ENCODE assay signal across 27 cellular contexts in the genomic region with DNA sequence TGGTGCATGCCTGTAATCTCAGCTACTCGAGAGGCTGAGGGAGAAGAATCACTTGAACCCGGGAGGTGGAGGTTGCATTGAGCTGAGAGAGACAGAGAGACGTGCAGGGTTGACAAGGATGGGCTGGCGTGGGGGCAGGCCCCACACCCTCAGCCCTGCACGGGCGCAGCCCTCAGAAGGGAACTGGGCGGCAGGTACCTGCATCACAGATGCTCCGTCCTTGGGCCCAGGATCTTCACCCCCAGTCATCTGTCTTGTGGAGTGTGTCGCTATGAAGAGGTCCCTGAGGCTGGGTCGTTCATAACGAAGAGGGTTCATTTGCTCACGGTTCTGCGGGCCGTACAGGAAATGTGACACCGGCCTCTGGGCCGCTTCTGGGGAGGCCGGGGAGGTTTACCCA. TPM values are rescaled to one million over a fixed set of nuclear protein-coding genes. Genes with fewer than 3 reads are reported as not detected.
"Had no signal": no experiment of that assay in that cellular context is flagged by ENCODE, and none has a peak within 500 bp of the region (broad histone marks: within the 10 kb centered on the region; RNA-seq: fewer than 3 reads in every experiment).

No MANE protein-coding gene starts in this region.

- H3K27me3 ChIP-seq: brain microvascular endothelial cell, Peyer's patch, SJSA1 had no signal

- H3K36me3 Mint-ChIP-seq: activated CD8-positive, alpha-beta memory T cell treated with anti-CD3 and anti-CD28 coated beads, Interleukin-2, amount 10 ng/mL, durations not matched to agents 7 days and 5 days; activated naive CD8-positive, alpha-beta T cell had no signal

- H3K36me3 ChIP-seq: brain microvascular endothelial cell, Peyer's patch, SJSA1 had no signal

- H3K4me1 ChIP-seq: Peyer's patch, SJSA1 had no signal

- H3K27ac ChIP-seq: brain microvascular endothelial cell, Peyer's patch, RWPE1, SJSA1 had no signal

- H3K9me3 ChIP-seq: Peyer's patch had no signal

- H3K27ac Mint-ChIP-seq: activated CD8-positive, alpha-beta memory T cell treated with anti-CD3 and anti-CD28 coated beads, Interleukin-2, amount 10 ng/mL, durations not matched to agents 7 days and 5 days; activated naive CD8-positive, alpha-beta T cell; activated T-helper 17 cell treated with anti-CD3 and anti-CD28 coated beads, Interleukin-2, amount 50 U/mL, for 72 hours; T-helper 2 cell treated with Interferon-gamma antibody and Interleukin-4, amounts not matched to agents 5 μg/mL and 100 μg/mL, for 36 hours had no signal

- ATAC-seq: activated CD8-positive, alpha-beta memory T cell treated with anti-CD3 and anti-CD28 coated beads, Interleukin-2, amount 10 ng/mL, durations not matched to agents 7 days and 5 days; SK-N-SH treated with all-trans-retinoic acid at 6 μM for 48 hours had no signal

- H3K4me3 Mint-ChIP-seq: activated CD8-positive, alpha-beta memory T cell treated with anti-CD3 and anti-CD28 coated beads, Interleukin-2, amount 10 ng/mL, durations not matched to agents 7 days and 5 days; activated naive CD8-positive, alpha-beta T cell; activated T-helper 17 cell treated with anti-CD3 and anti-CD28 coated beads, Interleukin-2, amount 50 U/mL, for 72 hours; T-helper 2 cell treated with Interferon-gamma antibody and Interleukin-4, amounts not matched to agents 5 μg/mL and 100 μg/mL, for 36 hours had no signal

- DNase-seq: activated CD4-positive, alpha-beta T cell treated with anti-CD3 and anti-CD28 coated beads for 48 hours; activated CD4-positive, alpha-beta T cell treated with anti-CD3 and anti-CD28 coated beads, Interleukin-2, amount 50 U/mL, for 4 hours; activated CD4-positive, CD25-positive, alpha-beta regulatory T cell treated with anti-CD3 and anti-CD28 coated beads, Interleukin-2, amount 50 U/mL, for 72 hours; activated CD8-positive, alpha-beta memory T cell treated with anti-CD3 and anti-CD28 coated beads, Interleukin-2, amount 10 ng/mL, durations not matched to agents 7 days and 5 days; activated naive CD4-positive, alpha-beta T cell; activated T-cell treated with anti-CD3 and anti-CD28 coated beads, Interleukin-2, amount 50 U/mL, for 48 hours; brain microvascular endothelial cell; cerebellar nuclear complex; MM.1S; NCI-H1105; NCI-H1436; NCI-H1694 treated with DMSO at 0.1 percent for 48 hours; NCI-H2029 treated with DMSO at 0.1 percent for 48 hours; NCI-H345; NCI-H510A; NCI-H69; NK-92 treated with Interleukin-12 subunit alpha and Interleukin-12 subunit beta, amount 100 ng/mL, for 24 hours; Peyer's patch; SHP77; SW 1271 had no signal

- H3K4me3 ChIP-seq: Peyer's patch, SJSA1 had no signal

- H3K4me1 Mint-ChIP-seq: activated CD8-positive, alpha-beta memory T cell treated with anti-CD3 and anti-CD28 coated beads, Interleukin-2, amount 10 ng/mL, durations not matched to agents 7 days and 5 days had no signal

RNA-seq across cellular contexts. Expression of a gene that starts 20.3 kb away (rescaled TPM):
- total RNA-seq: activated CD8-positive, alpha-beta memory T cell treated with anti-CD3 and anti-CD28 coated beads, Interleukin-2, amount 10 ng/mL, durations not matched to agents 7 days and 5 days; T-helper 1 cell treated with Interleukin-12 subunit alpha and Interleukin-12 subunit beta and Interleukin-4 antibody, amounts not matched to agents 30 ng/mL and 1 ng/mL, for 36 hours had no signal
